In genomic region chr17:15899596-15899995, GRCh38 we compare ENCODE assay signal across 5 cellular contexts. TPM values are rescaled to one million over a fixed set of nuclear protein-coding genes. Genes with fewer than 3 reads are reported as not detected.
DNase-seq lines count a peak whose midpoint lies in the region; ATAC-seq and TF ChIP-seq lines count a peak whose summit lies in the region.
"Not testable (repeated sequence)": the region's sequence is repeated elsewhere in the genome, so short reads cannot be mapped to it uniquely, and the experiment has no call there.
"Had no signal": no experiment of that assay in that cellular context is flagged by ENCODE, and none has a peak within 500 bp of the region (broad histone marks: within the 10 kb centered on the region; RNA-seq: fewer than 3 reads in every experiment).

No MANE protein-coding gene starts in this region.

- H3K9me3 Mint-ChIP-seq in CD4-positive, alpha-beta T cell; activated naive CD4-positive, alpha-beta T cell treated with anti-CD3 and anti-CD28 coated beads, Interleukin-2, amount 50 U/mL, for 24 hours: not testable (repeated sequence)

- not testable (repeated sequence) for TF ChIP-seq CTCF in CD4-positive, alpha-beta T cell (IDR thresholded peaks at IDR 0.05); coronary artery (IDR thresholded peaks at IDR 0.05)

- not testable (repeated sequence) for ATAC-seq in CD4-positive, alpha-beta T cell (ENCODE audit: poor library complexity); SK-N-SH treated with all-trans-retinoic acid at 6 μM for 48 hours

- H3K27ac ChIP-seq in CD4-positive, alpha-beta T cell (ENCODE audit: low read depth, low read length); coronary artery: not testable (repeated sequence)

- CTCF ChIA-PET in CD4-positive, alpha-beta T cell (lab: Charles Lee): not testable (repeated sequence)

- H3K27me3 Mint-ChIP-seq in CD4-positive, alpha-beta T cell; activated naive CD4-positive, alpha-beta T cell treated with anti-CD3 and anti-CD28 coated beads, Interleukin-2, amount 50 U/mL, for 24 hours: not testable (repeated sequence)

- not testable (repeated sequence) for H3K4me3 ChIP-seq in coronary artery

- H3K36me3 Mint-ChIP-seq in CD4-positive, alpha-beta T cell (ENCODE audit: low read depth); activated naive CD4-positive, alpha-beta T cell treated with anti-CD3 and anti-CD28 coated beads, Interleukin-2, amount 50 U/mL, for 24 hours: not testable (repeated sequence)

- not testable (repeated sequence) for DNase-seq in CD4-positive, alpha-beta T cell
- peak; percentile 4 for DNase-seq in coronary artery (ENCODE audit: low spot score)

- not testable (repeated sequence) for H3K27ac Mint-ChIP-seq in CD4-positive, alpha-beta T cell; activated naive CD4-positive, alpha-beta T cell treated with anti-CD3 and anti-CD28 coated beads, Interleukin-2, amount 50 U/mL, for 24 hours

- peak overlapping the region; percentile 7 for H3K4me3 Mint-ChIP-seq in CD4-positive, alpha-beta T cell
- H3K4me3 Mint-ChIP-seq in activated naive CD4-positive, alpha-beta T cell treated with anti-CD3 and anti-CD28 coated beads, Interleukin-2, amount 50 U/mL, for 24 hours: peak overlapping the region; percentile 20

- H3K27me3 ChIP-seq in CD4-positive, alpha-beta T cell (ENCODE audit: control insufficient read depth, insufficient read depth, low read length): not testable (repeated sequence)

- intact Hi-C loops in CD4-positive, alpha-beta T cell (cut with DNase I, micrococcal nuclease): not testable (repeated sequence)

- H3K9me3 ChIP-seq in CD4-positive, alpha-beta T cell (ENCODE audit: control insufficient read depth, low read length): not testable (repeated sequence)

- POLR2A ChIA-PET in CD4-positive, alpha-beta T cell (lab: Charles Lee): not testable (repeated sequence)

- H3K4me1 Mint-ChIP-seq in CD4-positive, alpha-beta T cell (ENCODE audit: low read depth): peaks cover 15% of the 10 kb centered on the region
- peaks cover 25% of the 10 kb centered on the region for H3K4me1 Mint-ChIP-seq in activated naive CD4-positive, alpha-beta T cell treated with anti-CD3 and anti-CD28 coated beads, Interleukin-2, amount 50 U/mL, for 24 hours

TF ChIP-seq in SK-N-SH treated with all-trans-retinoic acid at 6 μM for 48 hours, 23 proteins besides CTCF, POLR2A, EP300 and RAD21:
- TF ChIP-seq ZNF8 (CRISPR knock-in tag; IDR thresholded peaks at IDR 0.05): peak; percentile 75

RNA-seq across cellular contexts. Expression of gene ADORA2B, which starts 45.3 kb away (rescaled TPM):
- total RNA-seq in CD4-positive, alpha-beta T cell: not detected
- total RNA-seq: B cell had no signal
